In genomic region chr20:23105193-23105592, GRCh38 we compare ENCODE assay signal across 25 cellular contexts. TPM values are rescaled to one million over a fixed set of nuclear protein-coding genes. Genes with fewer than 3 reads are reported as not detected.
"Had no signal": no experiment of that assay in that cellular context is flagged by ENCODE, and none has a peak within 500 bp of the region (broad histone marks: within the 10 kb centered on the region; RNA-seq: fewer than 3 reads in every experiment).

No MANE protein-coding gene starts in this region.

- H3K27ac Mint-ChIP-seq: activated CD4-positive, alpha-beta memory T cell treated with anti-CD3 and anti-CD28 coated beads for 36 hours; activated naive CD4-positive, alpha-beta T cell treated with anti-CD3 and anti-CD28 coated beads for 36 hours; activated naive CD8-positive, alpha-beta T cell treated with anti-CD3 and anti-CD28 coated beads, Interleukin-2, amount 10 ng/mL, durations not matched to agents 7 days and 5 days; nephron; stimulated activated memory B cell treated with anti-CD40 and anti-IgM and Interleukin-4, amounts not matched to agents 10 μg/mL and 1 μg/mL and 100 μg/mL, for 72 hours had no signal

- H3K4me1 Mint-ChIP-seq: central memory CD8-positive, alpha-beta T cell; immature natural killer cell; nephron; stimulated activated memory B cell treated with anti-CD40 and anti-IgM and Interleukin-4, amounts not matched to agents 10 μg/mL and 1 μg/mL and 100 μg/mL, for 72 hours had no signal

- H3K27ac ChIP-seq: breast epithelium, colonic mucosa, hepatocyte, right lobe of liver, vagina had no signal

- H3K4me1 ChIP-seq: breast epithelium, colonic mucosa, right lobe of liver had no signal

- H3K9me3 Mint-ChIP-seq: activated CD4-positive, alpha-beta memory T cell treated with anti-CD3 and anti-CD28 coated beads for 36 hours; activated naive CD4-positive, alpha-beta T cell treated with anti-CD3 and anti-CD28 coated beads for 36 hours; activated naive CD8-positive, alpha-beta T cell treated with anti-CD3 and anti-CD28 coated beads, Interleukin-2, amount 10 ng/mL, durations not matched to agents 7 days and 5 days; central memory CD8-positive, alpha-beta T cell; immature natural killer cell; nephron had no signal

- H3K27me3 Mint-ChIP-seq: activated naive CD8-positive, alpha-beta T cell treated with anti-CD3 and anti-CD28 coated beads, Interleukin-2, amount 10 ng/mL, durations not matched to agents 7 days and 5 days; central memory CD8-positive, alpha-beta T cell; stimulated activated memory B cell treated with anti-CD40 and anti-IgM and Interleukin-4, amounts not matched to agents 10 μg/mL and 1 μg/mL and 100 μg/mL, for 72 hours had no signal

- H3K9me3 ChIP-seq: breast epithelium, colonic mucosa, right lobe of liver, stomach, transverse colon, vagina had no signal

- ATAC-seq: left ventricle myocardium superior; right lobe of liver; stimulated activated memory B cell treated with anti-CD40 and anti-IgM and Interleukin-4, amounts not matched to agents 10 μg/mL and 1 μg/mL and 100 μg/mL, for 72 hours had no signal

- H3K4me3 Mint-ChIP-seq: activated CD4-positive, alpha-beta memory T cell treated with anti-CD3 and anti-CD28 coated beads for 36 hours; activated naive CD4-positive, alpha-beta T cell treated with anti-CD3 and anti-CD28 coated beads for 36 hours; activated naive CD8-positive, alpha-beta T cell treated with anti-CD3 and anti-CD28 coated beads, Interleukin-2, amount 10 ng/mL, durations not matched to agents 7 days and 5 days; central memory CD8-positive, alpha-beta T cell; immature natural killer cell; nephron; stimulated activated memory B cell treated with anti-CD40 and anti-IgM and Interleukin-4, amounts not matched to agents 10 μg/mL and 1 μg/mL and 100 μg/mL, for 72 hours had no signal

- H3K27me3 ChIP-seq: breast epithelium, colonic mucosa, hepatocyte, right lobe of liver, stomach, transverse colon, vagina had no signal

- H3K36me3 ChIP-seq: breast epithelium, colonic mucosa, right lobe of liver, stomach, transverse colon, vagina had no signal

- DNase-seq: activated CD4-positive, alpha-beta memory T cell treated with anti-CD3 and anti-CD28 coated beads for 36 hours; activated CD4-positive, alpha-beta T cell treated with anti-CD3 and anti-CD28 coated beads for 48 hours; activated naive CD4-positive, alpha-beta T cell treated with anti-CD3 and anti-CD28 coated beads for 36 hours; activated naive CD8-positive, alpha-beta T cell treated with anti-CD3 and anti-CD28 coated beads, Interleukin-2, amount 10 ng/mL, durations not matched to agents 7 days and 5 days; activated T-cell treated with anti-CD3 and anti-CD28 coated beads, Interleukin-2, amount 50 U/mL, for 48 hours; amniotic stem cell; colonic mucosa; foreskin fibroblast; immature natural killer cell; left ventricle myocardium superior; occipital lobe; stimulated activated CD4-positive, alpha-beta T cell treated with anti-CD3 and anti-CD28 coated beads, Interleukin-2, amount 100 ng/mL, for 24 hours; stomach; transverse colon had no signal

- H3K4me3 ChIP-seq: breast epithelium, colonic mucosa, hepatocyte, right lobe of liver, skin epidermis, stomach, transverse colon, vagina had no signal

- H3K36me3 Mint-ChIP-seq: activated CD4-positive, alpha-beta memory T cell treated with anti-CD3 and anti-CD28 coated beads for 36 hours; activated naive CD8-positive, alpha-beta T cell treated with anti-CD3 and anti-CD28 coated beads, Interleukin-2, amount 10 ng/mL, durations not matched to agents 7 days and 5 days; immature natural killer cell; stimulated activated memory B cell treated with anti-CD40 and anti-IgM and Interleukin-4, amounts not matched to agents 10 μg/mL and 1 μg/mL and 100 μg/mL, for 72 hours had no signal

RNA-seq across cellular contexts. Expression of gene CD93, which starts 19.1 kb away (rescaled TPM):
- total RNA-seq: fibroblast of lung, myocyte had no signal

RNA-seq across cellular contexts. Expression of gene THBD, which starts 55.7 kb away (rescaled TPM):
- total RNA-seq: activated CD4-positive, alpha-beta memory T cell treated with anti-CD3 and anti-CD28 coated beads for 36 hours; activated naive CD4-positive, alpha-beta T cell treated with anti-CD3 and anti-CD28 coated beads for 36 hours; T-helper 2 cell treated with Interferon-gamma antibody and Interleukin-4, amounts not matched to agents 100 ng/mL and 5 ng/mL, for 36 hours had no signal
